1 cellular context compared by ENCODE assay signal in genomic region chr3:9826815-9827574, GRCh38.
TF ChIP-seq lines count a peak whose summit lies in the region.

No MANE protein-coding gene starts in this region.

TF ChIP-seq in K562, 482 proteins besides CTCF, POLR2A, EP300 and RAD21:
- TF ChIP-seq CREB1 (IDR thresholded peaks at IDR 0.05) (0 out of 2 replicates have a peak, but pooled peaks have one; percentile 17), CREB1 (CRISPR knock-in tag; IDR thresholded peaks at IDR 0.05) (no peak), ZNF316 (IDR thresholded peaks at IDR 0.05) (0 out of 2 replicates have a peak, but pooled peaks have one; percentile 7), STAG1 (CRISPR knock-in tag; IDR thresholded peaks at IDR 0.05; ENCODE audit: borderline replicate concordance) (peak; percentile 51; the same call in 1 of the 2 replicates), POLR2G (IDR thresholded peaks at IDR 0.05; ENCODE audit: low read depth, low read length) (peak; percentile 45), THRA (IDR thresholded peaks at IDR 0.05) (no peak), CTBP1 (IDR thresholded peaks at IDR 0.05; ENCODE audit: borderline replicate concordance) (peak; percentile 12; the same call in 1 of the 2 replicates), TFAP4 (CRISPR knock-in tag; IDR thresholded peaks at IDR 0.05; ENCODE audit: borderline replicate concordance) (peak; percentile 83), NR3C1 (CRISPR knock-in tag; IDR thresholded peaks at IDR 0.05) (no peak), KLF16 (IDR thresholded peaks at IDR 0.05) (0 out of 2 replicates have a peak, but pooled peaks have one; percentile 5), SMC3 (conservative IDR thresholded peaks at IDR 0.05; ENCODE audit: insufficient read depth, low read depth, low read length) (0 out of 2 replicates have a peak, but pooled peaks have one; percentile 24), CBX1 (IDR thresholded peaks at IDR 0.05; ENCODE audit: low read depth) (0 out of 2 replicates have a peak, but pooled peaks have one; percentile 50), PRPF4 (IDR thresholded peaks at IDR 0.05; ENCODE audit: insufficient read depth, low read depth, low read length, poor library complexity, severe bottlenecking) (no peak), TEAD4 (IDR thresholded peaks at IDR 0.05; ENCODE audit: low read length) (peak; percentile 7; the same call in 1 of the 2 replicates), TEAD4 (CRISPR knock-in tag; IDR thresholded peaks at IDR 0.05; ENCODE audit: borderline replicate concordance) (no peak), ZBTB33 (CRISPR knock-in tag; IDR thresholded peaks at IDR 0.05) (peak; percentile 100), KDM4B (IDR thresholded peaks at IDR 0.05; ENCODE audit: borderline replicate concordance in 2 of 2, low read depth in 1 of 2) (no peak)
